In genomic region chr9:103991698-103992097, GRCh38 we compare ENCODE assay signal across 12 cellular contexts.
DNase-seq lines count a peak whose midpoint lies in the region; ATAC-seq lines count a peak whose summit lies in the region.
"Had no signal": no experiment of that assay in that cellular context is flagged by ENCODE, and none has a peak within 500 bp of the region (broad histone marks: within the 10 kb centered on the region; RNA-seq: fewer than 3 reads in every experiment).

No MANE protein-coding gene starts in this region.

- peak; percentile 1 for DNase-seq in EH (ENCODE audit: low read depth)
- no peak for DNase-seq in T-helper 17 cell
- no peak for DNase-seq in NOMO-1 treated with dmso at 0.1 percent for 144 hours (lab: John Stamatoyannopoulos, UW; ENCODE audit: unreplicated experiment)
- no peak for DNase-seq in GM19238 (ENCODE audit: insufficient read length, low spot score)
- DNase-seq in NCI-H526 (lab: John Stamatoyannopoulos, UW): no peak
- DNase-seq: effector CD4-positive, alpha-beta T cell; NCI-H1092 treated with DMSO at 0.1 percent for 48 hours had no signal

- no peaks in the 10 kb centered on the region for H3K27me3 Mint-ChIP-seq in T-helper 17 cell
- H3K27me3 Mint-ChIP-seq: stimulated activated memory B cell treated with anti-CD40 and anti-IgM and Interleukin-4, amounts not matched to agents 10 μg/mL and 1 μg/mL and 100 μg/mL, for 72 hours had no signal

- no peaks in the 10 kb centered on the region for H3K9me3 ChIP-seq in T-helper 17 cell (ENCODE audit: control insufficient read depth, low read length, poor library complexity, severe bottlenecking)
- H3K9me3 ChIP-seq: right atrium auricular region had no signal

- no peak overlapping the region for H3K4me3 Mint-ChIP-seq in T-helper 17 cell
- H3K4me3 Mint-ChIP-seq: stimulated activated memory B cell treated with anti-CD40 and anti-IgM and Interleukin-4, amounts not matched to agents 10 μg/mL and 1 μg/mL and 100 μg/mL, for 72 hours had no signal

- ATAC-seq in GM19023 (IDR thresholded peaks at IDR 0.05; ENCODE audit: unreplicated experiment): peak; percentile 78
- ATAC-seq in HG02884 (IDR thresholded peaks at IDR 0.05; ENCODE audit: unreplicated experiment): peak; percentile 83
- peak; percentile 10 for ATAC-seq in T-helper 17 cell
- no peak for ATAC-seq in GM18909 (IDR thresholded peaks at IDR 0.05; ENCODE audit: poor library complexity, unreplicated experiment)
- ATAC-seq: stimulated activated memory B cell treated with anti-CD40 and anti-IgM and Interleukin-4, amounts not matched to agents 10 μg/mL and 1 μg/mL and 100 μg/mL, for 72 hours had no signal

- H3K36me3 Mint-ChIP-seq in T-helper 17 cell (ENCODE audit: low read depth): no peaks in the 10 kb centered on the region
- H3K36me3 Mint-ChIP-seq: stimulated activated memory B cell treated with anti-CD40 and anti-IgM and Interleukin-4, amounts not matched to agents 10 μg/mL and 1 μg/mL and 100 μg/mL, for 72 hours had no signal

- no peak overlapping the region for H3K27ac Mint-ChIP-seq in T-helper 17 cell
- H3K27ac Mint-ChIP-seq: stimulated activated memory B cell treated with anti-CD40 and anti-IgM and Interleukin-4, amounts not matched to agents 10 μg/mL and 1 μg/mL and 100 μg/mL, for 72 hours had no signal

- no peaks in the 10 kb centered on the region for H3K4me1 Mint-ChIP-seq in T-helper 17 cell
- H3K4me1 Mint-ChIP-seq: stimulated activated memory B cell treated with anti-CD40 and anti-IgM and Interleukin-4, amounts not matched to agents 10 μg/mL and 1 μg/mL and 100 μg/mL, for 72 hours had no signal
